Comparison of ENCODE assay signal across 22 cellular contexts in genomic region chr21:27761623-27762022, GRCh38.
DNase-seq lines count a peak whose midpoint lies in the region; ATAC-seq, FAIRE-seq and TF ChIP-seq lines count a peak whose summit lies in the region.
"Had no signal": no experiment of that assay in that cellular context is flagged by ENCODE, and none has a peak within 500 bp of the region (broad histone marks: within the 10 kb centered on the region; RNA-seq: fewer than 3 reads in every experiment).

No MANE protein-coding gene starts in this region.

- H3K79me2 ChIP-seq in GM23248 (ENCODE audit: insufficient read depth) (no peaks in the 10 kb centered on the region), osteoblast (ENCODE audit: insufficient read depth, low read length) (no peaks in the 10 kb centered on the region)
- H3K79me2 ChIP-seq: parathyroid adenoma had no signal

- H3K9me3 ChIP-seq in GM23248 (ENCODE audit: low read depth) (no peaks in the 10 kb centered on the region), osteoblast (ENCODE audit: low read depth, low read length) (no peaks in the 10 kb centered on the region)
- H3K9me3 ChIP-seq: thyroid gland had no signal

- peak overlapping the region; percentile 18 for H2AFZ ChIP-seq in GM23248
- H2AFZ ChIP-seq in osteoblast (ENCODE audit: low read length) = peak overlapping the region; percentile 70
- H2AFZ ChIP-seq: parathyroid adenoma had no signal

- TF ChIP-seq CTCF in WTC11 (IDR thresholded peaks at IDR 0.05) = no peak
- no peak for TF ChIP-seq CTCF in fibroblast of the aortic adventitia (IDR thresholded peaks at IDR 0.05; ENCODE audit: insufficient read depth, low read length)
- TF ChIP-seq CTCF in osteoblast (IDR thresholded peaks at IDR 0.05; ENCODE audit: extremely low read depth, low read depth, low read length) = no peak

- no peaks in the 10 kb centered on the region for H3K27me3 Mint-ChIP-seq in WTC11 (ENCODE audit: low read depth)
- H3K27me3 Mint-ChIP-seq in activated CD4-positive, alpha-beta memory T cell treated with anti-CD3 and anti-CD28 coated beads for 36 hours = no peaks in the 10 kb centered on the region
- H3K27me3 Mint-ChIP-seq: memory B cell; stimulated activated naive CD8-positive, alpha-beta T cell treated with anti-CD3 and anti-CD28 coated beads, Interleukin-15, amount 100 ng/mL, for 72 hours; T-helper 17 cell had no signal

- intact Hi-C loops in activated CD4-positive, alpha-beta memory T cell treated with anti-CD3 and anti-CD28 coated beads for 36 hours (cut with micrococcal nuclease) = no loop called here

- no peak overlapping the region for H3K4me3 Mint-ChIP-seq in WTC11
- no peak overlapping the region for H3K4me3 Mint-ChIP-seq in activated CD4-positive, alpha-beta memory T cell treated with anti-CD3 and anti-CD28 coated beads for 36 hours
- H3K4me3 Mint-ChIP-seq: activated T-cell treated with anti-CD3 and anti-CD28 coated beads, Interleukin-2, amount 50 U/mL, for 72 hours; memory B cell; natural killer cell; stimulated activated naive CD8-positive, alpha-beta T cell treated with anti-CD3 and anti-CD28 coated beads, Interleukin-15, amount 100 ng/mL, for 72 hours; T-helper 17 cell had no signal

- H3K27ac ChIP-seq in GM23248 (no peak overlapping the region), osteoblast (ENCODE audit: low read depth, low read length) (no peak overlapping the region)
- H3K27ac ChIP-seq: parathyroid adenoma, thyroid gland had no signal

- in situ Hi-C loops in GM23248 (cut with MboI) = no loop called here

- H3K36me3 Mint-ChIP-seq in WTC11 = peaks cover 10% of the 10 kb centered on the region
- H3K36me3 Mint-ChIP-seq in activated CD4-positive, alpha-beta memory T cell treated with anti-CD3 and anti-CD28 coated beads for 36 hours = no peaks in the 10 kb centered on the region
- H3K36me3 Mint-ChIP-seq: memory B cell, natural killer cell had no signal

- H3K36me3 ChIP-seq in GM23248 (ENCODE audit: low read depth) (no peaks in the 10 kb centered on the region), osteoblast (ENCODE audit: insufficient read depth, low read length) (no peaks in the 10 kb centered on the region)
- H3K36me3 ChIP-seq: thyroid gland had no signal

- 53 to 59% methylated on average over 1 of the region's 1 CpG for WGBS in GM23248 (ENCODE audit: low coverage in 1 of 2, low lambda C conversion rate in 2 of 2, missing lambda C conversion rate in 2 of 2), 2 experiments

- no peak for FAIRE-seq in GM12891 (lab: Jason Lieb, UNC)

- DNase-seq in GM23248 (no peak), WTC11 (ENCODE audit: low spot score) (no peak), fibroblast of the aortic adventitia (ENCODE audit: low read depth) (peak; percentile 35), osteoblast (ENCODE audit: insufficient read length, low spot score, missing footprints) (no peak), GM12891 (ENCODE audit: insufficient read length, low spot score) (no peak), NCI-H2171 (lab: John Stamatoyannopoulos, UW) (no peak)
- no peak for DNase-seq in activated CD4-positive, alpha-beta memory T cell treated with anti-CD3 and anti-CD28 coated beads for 36 hours
- DNase-seq: activated CD4-positive, alpha-beta T cell treated with anti-CD3 and anti-CD28 coated beads for 4 hours; activated naive CD4-positive, alpha-beta T cell treated with Interleukin-2 at 50 U/mL for 16 hours; activated T-cell treated with anti-CD3 and anti-CD28 coated beads, Interleukin-2, amount 50 U/mL, for 72 hours; C1 segment of cervical spinal cord; central memory CD4-positive, alpha-beta T cell; dermis blood vessel endothelial cell; glutamatergic neuron; natural killer cell; stimulated activated naive CD8-positive, alpha-beta T cell treated with anti-CD3 and anti-CD28 coated beads, Interleukin-15, amount 100 ng/mL, for 72 hours; T-helper 17 cell; thyroid gland had no signal

- H3K27me3 ChIP-seq in GM23248 (replicated peaks; ENCODE audit: insufficient read depth) (no peaks in the 10 kb centered on the region), osteoblast (ENCODE audit: insufficient read depth, low read length) (no peaks in the 10 kb centered on the region)
- H3K27me3 ChIP-seq: thyroid gland had no signal

- peak overlapping the region; percentile 67 for H3K27ac Mint-ChIP-seq in WTC11
- no peak overlapping the region for H3K27ac Mint-ChIP-seq in activated CD4-positive, alpha-beta memory T cell treated with anti-CD3 and anti-CD28 coated beads for 36 hours
- H3K27ac Mint-ChIP-seq: activated T-cell treated with anti-CD3 and anti-CD28 coated beads, Interleukin-2, amount 50 U/mL, for 72 hours; memory B cell; natural killer cell; stimulated activated naive CD8-positive, alpha-beta T cell treated with anti-CD3 and anti-CD28 coated beads, Interleukin-15, amount 100 ng/mL, for 72 hours; T-helper 17 cell had no signal

- no peaks in the 10 kb centered on the region for H3K9me2 ChIP-seq in GM23248 (ENCODE audit: insufficient read depth)

- CTCF ChIA-PET in WTC11 (lab: Charles Lee) = no interaction called here
- CTCF ChIA-PET in activated CD4-positive, alpha-beta memory T cell treated with anti-CD3 and anti-CD28 coated beads for 36 hours (lab: Charles Lee) = no interaction called here

- no peaks in the 10 kb centered on the region for H3F3A ChIP-seq in GM23248 (ENCODE audit: insufficient read depth)

- peaks cover 25% of the 10 kb centered on the region for H3K4me1 Mint-ChIP-seq in WTC11
- no peaks in the 10 kb centered on the region for H3K4me1 Mint-ChIP-seq in activated CD4-positive, alpha-beta memory T cell treated with anti-CD3 and anti-CD28 coated beads for 36 hours (ENCODE audit: low read depth)
- H3K4me1 Mint-ChIP-seq: memory B cell; natural killer cell; stimulated activated naive CD8-positive, alpha-beta T cell treated with anti-CD3 and anti-CD28 coated beads, Interleukin-15, amount 100 ng/mL, for 72 hours; T-helper 17 cell had no signal

- no peaks in the 10 kb centered on the region for H3K4me1 ChIP-seq in GM23248 (ENCODE audit: insufficient read depth)
- peaks cover 5% of the 10 kb centered on the region for H3K4me1 ChIP-seq in osteoblast (ENCODE audit: insufficient read depth, low read length)
- H3K4me1 ChIP-seq: parathyroid adenoma, thyroid gland had no signal

- H3K4me3 ChIP-seq in GM23248 (no peak overlapping the region), fibroblast of the aortic adventitia (ENCODE audit: low read depth, low read length) (no peak overlapping the region), osteoblast (ENCODE audit: insufficient read depth, low read length) (no peak overlapping the region)
- H3K4me3 ChIP-seq: thyroid gland had no signal

- no peak overlapping the region for H3K9ac ChIP-seq in GM23248
- H3K9ac ChIP-seq: parathyroid adenoma had no signal

- H3K4me2 ChIP-seq in GM23248 (ENCODE audit: unreplicated experiment) (no peak overlapping the region), osteoblast (ENCODE audit: insufficient read depth, low read length) (no peak overlapping the region)

- H3K9me3 Mint-ChIP-seq in WTC11 = peaks cover 25% of the 10 kb centered on the region
- H3K9me3 Mint-ChIP-seq in activated CD4-positive, alpha-beta memory T cell treated with anti-CD3 and anti-CD28 coated beads for 36 hours = no peaks in the 10 kb centered on the region
- H3K9me3 Mint-ChIP-seq: activated T-cell treated with anti-CD3 and anti-CD28 coated beads, Interleukin-2, amount 50 U/mL, for 72 hours; memory B cell had no signal

- POLR2A ChIA-PET in WTC11 (lab: Charles Lee) = no interaction called here
- POLR2A ChIA-PET in activated CD4-positive, alpha-beta memory T cell treated with anti-CD3 and anti-CD28 coated beads for 36 hours (lab: Charles Lee) = no interaction called here

- no peaks in the 10 kb centered on the region for H4K20me1 ChIP-seq in GM23248 (ENCODE audit: insufficient read depth)
- H4K20me1 ChIP-seq in osteoblast (ENCODE audit: insufficient read depth, low read length) = no peaks in the 10 kb centered on the region

- TF ChIP-seq POLR2A in GM12891 (IDR thresholded peaks at IDR 0.05; ENCODE audit: low read depth, low read length) = no peak

- ATAC-seq in WTC11 (peak; percentile 19; the same call in 1 of the 2 replicates), GM21528 (IDR thresholded peaks at IDR 0.05; ENCODE audit: low FRiP score, unreplicated experiment) (no peak)
- ATAC-seq: activated T-cell treated with anti-CD3 and anti-CD28 coated beads, Interleukin-2, amount 50 U/mL, for 72 hours; natural killer cell; sciatic nerve; stimulated activated naive CD8-positive, alpha-beta T cell treated with anti-CD3 and anti-CD28 coated beads, Interleukin-15, amount 100 ng/mL, for 72 hours; T-helper 17 cell had no signal

TF ChIP-seq in WTC11, 78 proteins besides CTCF, POLR2A, EP300 and RAD21 (continues in another document):
- TF ChIP-seq, protein P1, sequence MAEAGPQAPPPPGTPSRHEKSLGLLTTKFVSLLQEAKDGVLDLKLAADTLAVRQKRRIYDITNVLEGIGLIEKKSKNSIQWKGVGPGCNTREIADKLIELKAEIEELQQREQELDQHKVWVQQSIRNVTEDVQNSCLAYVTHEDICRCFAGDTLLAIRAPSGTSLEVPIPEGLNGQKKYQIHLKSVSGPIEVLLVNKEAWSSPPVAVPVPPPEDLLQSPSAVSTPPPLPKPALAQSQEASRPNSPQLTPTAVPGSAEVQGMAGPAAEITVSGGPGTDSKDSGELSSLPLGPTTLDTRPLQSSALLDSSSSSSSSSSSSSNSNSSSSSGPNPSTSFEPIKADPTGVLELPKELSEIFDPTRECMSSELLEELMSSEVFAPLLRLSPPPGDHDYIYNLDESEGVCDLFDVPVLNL (CRISPR knock-in tag; IDR thresholded peaks at IDR 0.05; ENCODE audit: borderline replicate concordance, low read depth) = no peak

TF ChIP-seq in GM12891, 5 proteins besides CTCF, POLR2A, EP300 and RAD21:
- TF ChIP-seq POU2F2 (IDR thresholded peaks at IDR 0.05; ENCODE audit: low read depth, low read length) (no peak), PAX5 (IDR thresholded peaks at IDR 0.05; ENCODE audit: insufficient read depth, low read length, severe bottlenecking) (no peak), TAF1 (IDR thresholded peaks at IDR 0.05; ENCODE audit: low read depth, low read length) (no peak), POLR2AphosphoS5 (IDR thresholded peaks at IDR 0.05; ENCODE audit: low read depth, low read length) (no peak), SPI1 (IDR thresholded peaks at IDR 0.05; ENCODE audit: low read depth, low read length) (no peak)
